Comparison of ENCODE assay signal across 1 cellular context in genomic region chr2:61694312-61695274, GRCh38.
TF ChIP-seq lines count a peak whose summit lies in the region.

No MANE protein-coding gene starts in this region.

TF ChIP-seq in K562, 482 proteins besides CTCF, POLR2A, EP300 and RAD21 (continued from another document):
- no peak for TF ChIP-seq ETS1 (conservative IDR thresholded peaks at IDR 0.05; ENCODE audit: control insufficient read depth, low read depth, low read length)
- TF ChIP-seq GTF2F1 (IDR thresholded peaks at IDR 0.05; ENCODE audit: low read depth, low read length), result 0 out of 2 replicates have a peak, but pooled peaks have one; percentile 10
- peak; percentile 79 for TF ChIP-seq ELF1 (tag; IDR thresholded peaks at IDR 0.05)
- TF ChIP-seq FOXK2 (conservative IDR thresholded peaks at IDR 0.05 in 1 of 2, IDR thresholded peaks at IDR 0.05 in 1 of 2; ENCODE audit: low read depth in 2 of 2), result peak; percentile 14 to 47; a peak in 2 of 4 replicates
- TF ChIP-seq CREB1 (IDR thresholded peaks at IDR 0.05), result no peak
- TF ChIP-seq CREB1 (CRISPR knock-in tag; IDR thresholded peaks at IDR 0.05), result no peak; the same call in 1 of the 2 replicates
- TF ChIP-seq, protein P1, sequence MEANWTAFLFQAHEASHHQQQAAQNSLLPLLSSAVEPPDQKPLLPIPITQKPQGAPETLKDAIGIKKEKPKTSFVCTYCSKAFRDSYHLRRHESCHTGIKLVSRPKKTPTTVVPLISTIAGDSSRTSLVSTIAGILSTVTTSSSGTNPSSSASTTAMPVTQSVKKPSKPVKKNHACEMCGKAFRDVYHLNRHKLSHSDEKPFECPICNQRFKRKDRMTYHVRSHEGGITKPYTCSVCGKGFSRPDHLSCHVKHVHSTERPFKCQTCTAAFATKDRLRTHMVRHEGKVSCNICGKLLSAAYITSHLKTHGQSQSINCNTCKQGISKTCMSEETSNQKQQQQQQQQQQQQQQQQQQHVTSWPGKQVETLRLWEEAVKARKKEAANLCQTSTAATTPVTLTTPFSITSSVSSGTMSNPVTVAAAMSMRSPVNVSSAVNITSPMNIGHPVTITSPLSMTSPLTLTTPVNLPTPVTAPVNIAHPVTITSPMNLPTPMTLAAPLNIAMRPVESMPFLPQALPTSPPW (CRISPR knock-in tag; IDR thresholded peaks at IDR 0.05), result peak; percentile 99
- peak; percentile 57 for TF ChIP-seq SMAD1 (IDR thresholded peaks at IDR 0.05; ENCODE audit: low read depth, low read length, partially characterized antibody)
- TF ChIP-seq ZNF76 (CRISPR knock-in tag; IDR thresholded peaks at IDR 0.05; ENCODE audit: borderline replicate concordance), result 0 out of 2 replicates have a peak, but pooled peaks have one; percentile 44
- no peak for TF ChIP-seq SIX5 (IDR thresholded peaks at IDR 0.05; ENCODE audit: borderline replicate concordance in 1 of 2, insufficient read depth in 1 of 2, low read depth in 1 of 2, low read length in 2 of 2)
- TF ChIP-seq GABPA (tag; conservative IDR thresholded peaks at IDR 0.05; ENCODE audit: low read depth), result peak; percentile 76
- TF ChIP-seq ZNF134 (CRISPR knock-in tag; conservative IDR thresholded peaks at IDR 0.05), result 0 out of 2 replicates have a peak, but pooled peaks have one; percentile 14
- TF ChIP-seq ZNF707 (CRISPR knock-in tag; conservative IDR thresholded peaks at IDR 0.05), result no peak
- TF ChIP-seq, protein P2, sequence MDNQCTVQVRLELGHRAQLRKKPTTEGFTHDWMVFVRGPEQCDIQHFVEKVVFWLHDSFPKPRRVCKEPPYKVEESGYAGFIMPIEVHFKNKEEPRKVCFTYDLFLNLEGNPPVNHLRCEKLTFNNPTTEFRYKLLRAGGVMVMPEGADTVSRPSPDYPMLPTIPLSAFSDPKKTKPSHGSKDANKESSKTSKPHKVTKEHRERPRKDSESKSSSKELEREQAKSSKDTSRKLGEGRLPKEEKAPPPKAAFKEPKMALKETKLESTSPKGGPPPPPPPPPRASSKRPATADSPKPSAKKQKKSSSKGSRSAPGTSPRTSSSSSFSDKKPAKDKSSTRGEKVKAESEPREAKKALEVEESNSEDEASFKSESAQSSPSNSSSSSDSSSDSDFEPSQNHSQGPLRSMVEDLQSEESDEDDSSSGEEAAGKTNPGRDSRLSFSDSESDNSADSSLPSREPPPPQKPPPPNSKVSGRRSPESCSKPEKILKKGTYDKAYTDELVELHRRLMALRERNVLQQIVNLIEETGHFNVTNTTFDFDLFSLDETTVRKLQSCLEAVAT (IDR thresholded peaks at IDR 0.05), result peak in 1 of 2 experiments; percentile 84; a peak in 2 of 4 replicates
- TF ChIP-seq, protein P3, sequence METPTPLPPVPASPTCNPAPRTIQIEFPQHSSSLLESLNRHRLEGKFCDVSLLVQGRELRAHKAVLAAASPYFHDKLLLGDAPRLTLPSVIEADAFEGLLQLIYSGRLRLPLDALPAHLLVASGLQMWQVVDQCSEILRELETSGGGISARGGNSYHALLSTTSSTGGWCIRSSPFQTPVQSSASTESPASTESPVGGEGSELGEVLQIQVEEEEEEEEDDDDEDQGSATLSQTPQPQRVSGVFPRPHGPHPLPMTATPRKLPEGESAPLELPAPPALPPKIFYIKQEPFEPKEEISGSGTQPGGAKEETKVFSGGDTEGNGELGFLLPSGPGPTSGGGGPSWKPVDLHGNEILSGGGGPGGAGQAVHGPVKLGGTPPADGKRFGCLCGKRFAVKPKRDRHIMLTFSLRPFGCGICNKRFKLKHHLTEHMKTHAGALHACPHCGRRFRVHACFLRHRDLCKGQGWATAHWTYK (CRISPR knock-in tag; IDR thresholded peaks at IDR 0.05), result no peak
- no peak for TF ChIP-seq ATF3 (IDR thresholded peaks at IDR 0.05)
- no peak for TF ChIP-seq ATF3 (CRISPR knock-in tag; conservative IDR thresholded peaks at IDR 0.05)
- TF ChIP-seq SUPT5H (IDR thresholded peaks at IDR 0.05), result peak; percentile 92
- TF ChIP-seq POLR2AphosphoS5 (IDR thresholded peaks at IDR 0.05; ENCODE audit: control insufficient read depth, insufficient read depth, low read depth, low read length), result peak; percentile 71
- TF ChIP-seq RB1 (IDR thresholded peaks at IDR 0.05; ENCODE audit: low read depth), result peak; percentile 30; the same call in 1 of the 2 replicates
- 0 out of 2 replicates have a peak, but pooled peaks have one; percentile 25 for TF ChIP-seq MEF2D (tag; conservative IDR thresholded peaks at IDR 0.05; ENCODE audit: low read depth)
- peak; percentile 100 for TF ChIP-seq ZBTB7A (IDR thresholded peaks at IDR 0.05; ENCODE audit: borderline replicate concordance, control insufficient read depth, low read depth, low read length)
- no peak for TF ChIP-seq FOXM1 (IDR thresholded peaks at IDR 0.05; ENCODE audit: low read depth)
- TF ChIP-seq FOXM1 (CRISPR knock-in tag; IDR thresholded peaks at IDR 0.05; ENCODE audit: low read depth), result no peak
- TF ChIP-seq GABPB2 (CRISPR knock-in tag; conservative IDR thresholded peaks at IDR 0.05), result no peak
- peak; percentile 86 for TF ChIP-seq LCOR (CRISPR knock-in tag; IDR thresholded peaks at IDR 0.05)
- peak; percentile 84 for TF ChIP-seq EP400 (IDR thresholded peaks at IDR 0.05)
- TF ChIP-seq MAZ (CRISPR knock-in tag; conservative IDR thresholded peaks at IDR 0.05 in 1 of 2, IDR thresholded peaks at IDR 0.05 in 1 of 2), result peak; percentile 87 to 93
- peak; percentile 79 for TF ChIP-seq TAF7 (tag; IDR thresholded peaks at IDR 0.05)
- no peak for TF ChIP-seq U2AF2 (optimal IDR thresholded peaks at IDR 0.05; ENCODE audit: low read depth, low read length)
- TF ChIP-seq PCBP1 (IDR thresholded peaks at IDR 0.05; ENCODE audit: low read depth, low read length, poor library complexity, severe bottlenecking), result no peak
- TF ChIP-seq ZNF316 (IDR thresholded peaks at IDR 0.05), result no peak
- TF ChIP-seq ZNF175 (CRISPR knock-in tag; IDR thresholded peaks at IDR 0.05; ENCODE audit: low read depth), result no peak
- TF ChIP-seq, protein P4, sequence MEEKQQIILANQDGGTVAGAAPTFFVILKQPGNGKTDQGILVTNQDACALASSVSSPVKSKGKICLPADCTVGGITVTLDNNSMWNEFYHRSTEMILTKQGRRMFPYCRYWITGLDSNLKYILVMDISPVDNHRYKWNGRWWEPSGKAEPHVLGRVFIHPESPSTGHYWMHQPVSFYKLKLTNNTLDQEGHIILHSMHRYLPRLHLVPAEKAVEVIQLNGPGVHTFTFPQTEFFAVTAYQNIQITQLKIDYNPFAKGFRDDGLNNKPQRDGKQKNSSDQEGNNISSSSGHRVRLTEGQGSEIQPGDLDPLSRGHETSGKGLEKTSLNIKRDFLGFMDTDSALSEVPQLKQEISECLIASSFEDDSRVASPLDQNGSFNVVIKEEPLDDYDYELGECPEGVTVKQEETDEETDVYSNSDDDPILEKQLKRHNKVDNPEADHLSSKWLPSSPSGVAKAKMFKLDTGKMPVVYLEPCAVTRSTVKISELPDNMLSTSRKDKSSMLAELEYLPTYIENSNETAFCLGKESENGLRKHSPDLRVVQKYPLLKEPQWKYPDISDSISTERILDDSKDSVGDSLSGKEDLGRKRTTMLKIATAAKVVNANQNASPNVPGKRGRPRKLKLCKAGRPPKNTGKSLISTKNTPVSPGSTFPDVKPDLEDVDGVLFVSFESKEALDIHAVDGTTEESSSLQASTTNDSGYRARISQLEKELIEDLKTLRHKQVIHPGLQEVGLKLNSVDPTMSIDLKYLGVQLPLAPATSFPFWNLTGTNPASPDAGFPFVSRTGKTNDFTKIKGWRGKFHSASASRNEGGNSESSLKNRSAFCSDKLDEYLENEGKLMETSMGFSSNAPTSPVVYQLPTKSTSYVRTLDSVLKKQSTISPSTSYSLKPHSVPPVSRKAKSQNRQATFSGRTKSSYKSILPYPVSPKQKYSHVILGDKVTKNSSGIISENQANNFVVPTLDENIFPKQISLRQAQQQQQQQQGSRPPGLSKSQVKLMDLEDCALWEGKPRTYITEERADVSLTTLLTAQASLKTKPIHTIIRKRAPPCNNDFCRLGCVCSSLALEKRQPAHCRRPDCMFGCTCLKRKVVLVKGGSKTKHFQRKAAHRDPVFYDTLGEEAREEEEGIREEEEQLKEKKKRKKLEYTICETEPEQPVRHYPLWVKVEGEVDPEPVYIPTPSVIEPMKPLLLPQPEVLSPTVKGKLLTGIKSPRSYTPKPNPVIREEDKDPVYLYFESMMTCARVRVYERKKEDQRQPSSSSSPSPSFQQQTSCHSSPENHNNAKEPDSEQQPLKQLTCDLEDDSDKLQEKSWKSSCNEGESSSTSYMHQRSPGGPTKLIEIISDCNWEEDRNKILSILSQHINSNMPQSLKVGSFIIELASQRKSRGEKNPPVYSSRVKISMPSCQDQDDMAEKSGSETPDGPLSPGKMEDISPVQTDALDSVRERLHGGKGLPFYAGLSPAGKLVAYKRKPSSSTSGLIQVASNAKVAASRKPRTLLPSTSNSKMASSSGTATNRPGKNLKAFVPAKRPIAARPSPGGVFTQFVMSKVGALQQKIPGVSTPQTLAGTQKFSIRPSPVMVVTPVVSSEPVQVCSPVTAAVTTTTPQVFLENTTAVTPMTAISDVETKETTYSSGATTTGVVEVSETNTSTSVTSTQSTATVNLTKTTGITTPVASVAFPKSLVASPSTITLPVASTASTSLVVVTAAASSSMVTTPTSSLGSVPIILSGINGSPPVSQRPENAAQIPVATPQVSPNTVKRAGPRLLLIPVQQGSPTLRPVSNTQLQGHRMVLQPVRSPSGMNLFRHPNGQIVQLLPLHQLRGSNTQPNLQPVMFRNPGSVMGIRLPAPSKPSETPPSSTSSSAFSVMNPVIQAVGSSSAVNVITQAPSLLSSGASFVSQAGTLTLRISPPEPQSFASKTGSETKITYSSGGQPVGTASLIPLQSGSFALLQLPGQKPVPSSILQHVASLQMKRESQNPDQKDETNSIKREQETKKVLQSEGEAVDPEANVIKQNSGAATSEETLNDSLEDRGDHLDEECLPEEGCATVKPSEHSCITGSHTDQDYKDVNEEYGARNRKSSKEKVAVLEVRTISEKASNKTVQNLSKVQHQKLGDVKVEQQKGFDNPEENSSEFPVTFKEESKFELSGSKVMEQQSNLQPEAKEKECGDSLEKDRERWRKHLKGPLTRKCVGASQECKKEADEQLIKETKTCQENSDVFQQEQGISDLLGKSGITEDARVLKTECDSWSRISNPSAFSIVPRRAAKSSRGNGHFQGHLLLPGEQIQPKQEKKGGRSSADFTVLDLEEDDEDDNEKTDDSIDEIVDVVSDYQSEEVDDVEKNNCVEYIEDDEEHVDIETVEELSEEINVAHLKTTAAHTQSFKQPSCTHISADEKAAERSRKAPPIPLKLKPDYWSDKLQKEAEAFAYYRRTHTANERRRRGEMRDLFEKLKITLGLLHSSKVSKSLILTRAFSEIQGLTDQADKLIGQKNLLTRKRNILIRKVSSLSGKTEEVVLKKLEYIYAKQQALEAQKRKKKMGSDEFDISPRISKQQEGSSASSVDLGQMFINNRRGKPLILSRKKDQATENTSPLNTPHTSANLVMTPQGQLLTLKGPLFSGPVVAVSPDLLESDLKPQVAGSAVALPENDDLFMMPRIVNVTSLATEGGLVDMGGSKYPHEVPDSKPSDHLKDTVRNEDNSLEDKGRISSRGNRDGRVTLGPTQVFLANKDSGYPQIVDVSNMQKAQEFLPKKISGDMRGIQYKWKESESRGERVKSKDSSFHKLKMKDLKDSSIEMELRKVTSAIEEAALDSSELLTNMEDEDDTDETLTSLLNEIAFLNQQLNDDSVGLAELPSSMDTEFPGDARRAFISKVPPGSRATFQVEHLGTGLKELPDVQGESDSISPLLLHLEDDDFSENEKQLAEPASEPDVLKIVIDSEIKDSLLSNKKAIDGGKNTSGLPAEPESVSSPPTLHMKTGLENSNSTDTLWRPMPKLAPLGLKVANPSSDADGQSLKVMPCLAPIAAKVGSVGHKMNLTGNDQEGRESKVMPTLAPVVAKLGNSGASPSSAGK (IDR thresholded peaks at IDR 0.05), result peak; percentile 83
- 0 out of 2 replicates have a peak, but pooled peaks have one; percentile 13 for TF ChIP-seq ZNF12 (CRISPR knock-in tag; IDR thresholded peaks at IDR 0.05)
- 0 out of 4 replicates have a peak, but pooled peaks of 1 of the 2 experiments have one; percentile 30 for TF ChIP-seq TEAD1 (CRISPR knock-in tag; IDR thresholded peaks at IDR 0.05)
- no peak for TF ChIP-seq RNF219 (CRISPR knock-in tag; IDR thresholded peaks at IDR 0.05)
- no peak for TF ChIP-seq ZNF133 (CRISPR knock-in tag; IDR thresholded peaks at IDR 0.05)
- no peak for TF ChIP-seq ZSCAN29 (IDR thresholded peaks at IDR 0.05)
- no peak for TF ChIP-seq PCBP2 (IDR thresholded peaks at IDR 0.05; ENCODE audit: low read depth, low read length, poor library complexity, severe bottlenecking)
